In the genomic region with DNA sequence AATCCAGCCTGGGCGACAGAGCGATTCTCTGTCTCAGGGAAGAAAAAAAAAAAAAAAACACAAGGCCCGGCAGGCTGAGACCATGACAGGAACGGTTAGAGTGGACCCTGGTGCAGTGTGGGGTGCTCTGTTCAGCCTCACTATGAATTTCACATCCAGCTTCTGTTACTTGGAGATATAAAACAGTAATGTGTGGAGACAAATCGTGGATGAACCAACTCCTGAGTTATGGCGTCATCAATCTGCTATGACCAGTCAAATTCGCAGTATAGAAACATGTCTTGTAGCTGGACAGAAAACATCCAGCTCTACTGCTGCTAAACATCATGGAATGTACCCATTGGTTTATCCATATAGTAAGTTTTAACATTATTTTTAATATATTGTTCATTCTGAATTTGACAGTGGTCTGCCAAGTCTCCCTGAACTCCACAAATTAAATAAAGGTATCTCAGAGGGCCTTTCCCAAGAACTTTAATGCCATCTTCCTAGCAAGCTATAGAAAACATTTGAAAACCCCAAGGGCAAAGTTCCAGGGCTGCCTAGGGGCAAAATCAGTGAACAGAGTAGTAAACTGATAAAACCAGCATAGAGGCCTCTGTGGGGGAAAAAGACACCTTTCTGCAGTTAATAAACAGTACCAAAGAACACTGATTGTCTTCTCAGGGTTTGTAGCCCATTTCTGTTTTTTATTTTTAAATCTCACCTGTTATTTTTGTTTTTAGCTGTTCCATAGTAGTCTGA, we compare ENCODE assay signal across 1 cellular context.
TF ChIP-seq lines count a peak whose summit lies in the region.

No MANE protein-coding gene starts in this region.

TF ChIP-seq in GM23338, 12 proteins besides CTCF, POLR2A, EP300 and RAD21:
- TF ChIP-seq, protein P1, sequence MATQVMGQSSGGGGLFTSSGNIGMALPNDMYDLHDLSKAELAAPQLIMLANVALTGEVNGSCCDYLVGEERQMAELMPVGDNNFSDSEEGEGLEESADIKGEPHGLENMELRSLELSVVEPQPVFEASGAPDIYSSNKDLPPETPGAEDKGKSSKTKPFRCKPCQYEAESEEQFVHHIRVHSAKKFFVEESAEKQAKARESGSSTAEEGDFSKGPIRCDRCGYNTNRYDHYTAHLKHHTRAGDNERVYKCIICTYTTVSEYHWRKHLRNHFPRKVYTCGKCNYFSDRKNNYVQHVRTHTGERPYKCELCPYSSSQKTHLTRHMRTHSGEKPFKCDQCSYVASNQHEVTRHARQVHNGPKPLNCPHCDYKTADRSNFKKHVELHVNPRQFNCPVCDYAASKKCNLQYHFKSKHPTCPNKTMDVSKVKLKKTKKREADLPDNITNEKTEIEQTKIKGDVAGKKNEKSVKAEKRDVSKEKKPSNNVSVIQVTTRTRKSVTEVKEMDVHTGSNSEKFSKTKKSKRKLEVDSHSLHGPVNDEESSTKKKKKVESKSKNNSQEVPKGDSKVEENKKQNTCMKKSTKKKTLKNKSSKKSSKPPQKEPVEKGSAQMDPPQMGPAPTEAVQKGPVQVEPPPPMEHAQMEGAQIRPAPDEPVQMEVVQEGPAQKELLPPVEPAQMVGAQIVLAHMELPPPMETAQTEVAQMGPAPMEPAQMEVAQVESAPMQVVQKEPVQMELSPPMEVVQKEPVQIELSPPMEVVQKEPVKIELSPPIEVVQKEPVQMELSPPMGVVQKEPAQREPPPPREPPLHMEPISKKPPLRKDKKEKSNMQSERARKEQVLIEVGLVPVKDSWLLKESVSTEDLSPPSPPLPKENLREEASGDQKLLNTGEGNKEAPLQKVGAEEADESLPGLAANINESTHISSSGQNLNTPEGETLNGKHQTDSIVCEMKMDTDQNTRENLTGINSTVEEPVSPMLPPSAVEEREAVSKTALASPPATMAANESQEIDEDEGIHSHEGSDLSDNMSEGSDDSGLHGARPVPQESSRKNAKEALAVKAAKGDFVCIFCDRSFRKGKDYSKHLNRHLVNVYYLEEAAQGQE (IDR thresholded peaks at IDR 0.05; ENCODE audit: unreplicated experiment) = no peak
- TF ChIP-seq ZNF331 (CRISPR knock-in tag; IDR thresholded peaks at IDR 0.05; ENCODE audit: low read depth) = no peak
- no peak for TF ChIP-seq ZNF114 (CRISPR knock-in tag; IDR thresholded peaks at IDR 0.05)
- TF ChIP-seq POLR2AphosphoS5 (IDR thresholded peaks at IDR 0.05; ENCODE audit: low read depth) = no peak
- no peak for TF ChIP-seq STAT1 (IDR thresholded peaks at IDR 0.05; ENCODE audit: unreplicated experiment)
- TF ChIP-seq, protein P2, sequence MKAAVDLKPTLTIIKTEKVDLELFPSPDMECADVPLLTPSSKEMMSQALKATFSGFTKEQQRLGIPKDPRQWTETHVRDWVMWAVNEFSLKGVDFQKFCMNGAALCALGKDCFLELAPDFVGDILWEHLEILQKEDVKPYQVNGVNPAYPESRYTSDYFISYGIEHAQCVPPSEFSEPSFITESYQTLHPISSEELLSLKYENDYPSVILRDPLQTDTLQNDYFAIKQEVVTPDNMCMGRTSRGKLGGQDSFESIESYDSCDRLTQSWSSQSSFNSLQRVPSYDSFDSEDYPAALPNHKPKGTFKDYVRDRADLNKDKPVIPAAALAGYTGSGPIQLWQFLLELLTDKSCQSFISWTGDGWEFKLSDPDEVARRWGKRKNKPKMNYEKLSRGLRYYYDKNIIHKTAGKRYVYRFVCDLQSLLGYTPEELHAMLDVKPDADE (IDR thresholded peaks at IDR 0.05) = no peak
- TF ChIP-seq JUNB (IDR thresholded peaks at IDR 0.05; ENCODE audit: unreplicated experiment) = no peak
- no peak for TF ChIP-seq NANOG (IDR thresholded peaks at IDR 0.05; ENCODE audit: borderline replicate concordance)
- no peak for TF ChIP-seq EZH2 (IDR thresholded peaks at IDR 0.05; ENCODE audit: low read depth, unreplicated experiment)
- TF ChIP-seq CREB1 (CRISPR knock-in tag; IDR thresholded peaks at IDR 0.05; ENCODE audit: low read depth) = no peak
- TF ChIP-seq, protein P3, sequence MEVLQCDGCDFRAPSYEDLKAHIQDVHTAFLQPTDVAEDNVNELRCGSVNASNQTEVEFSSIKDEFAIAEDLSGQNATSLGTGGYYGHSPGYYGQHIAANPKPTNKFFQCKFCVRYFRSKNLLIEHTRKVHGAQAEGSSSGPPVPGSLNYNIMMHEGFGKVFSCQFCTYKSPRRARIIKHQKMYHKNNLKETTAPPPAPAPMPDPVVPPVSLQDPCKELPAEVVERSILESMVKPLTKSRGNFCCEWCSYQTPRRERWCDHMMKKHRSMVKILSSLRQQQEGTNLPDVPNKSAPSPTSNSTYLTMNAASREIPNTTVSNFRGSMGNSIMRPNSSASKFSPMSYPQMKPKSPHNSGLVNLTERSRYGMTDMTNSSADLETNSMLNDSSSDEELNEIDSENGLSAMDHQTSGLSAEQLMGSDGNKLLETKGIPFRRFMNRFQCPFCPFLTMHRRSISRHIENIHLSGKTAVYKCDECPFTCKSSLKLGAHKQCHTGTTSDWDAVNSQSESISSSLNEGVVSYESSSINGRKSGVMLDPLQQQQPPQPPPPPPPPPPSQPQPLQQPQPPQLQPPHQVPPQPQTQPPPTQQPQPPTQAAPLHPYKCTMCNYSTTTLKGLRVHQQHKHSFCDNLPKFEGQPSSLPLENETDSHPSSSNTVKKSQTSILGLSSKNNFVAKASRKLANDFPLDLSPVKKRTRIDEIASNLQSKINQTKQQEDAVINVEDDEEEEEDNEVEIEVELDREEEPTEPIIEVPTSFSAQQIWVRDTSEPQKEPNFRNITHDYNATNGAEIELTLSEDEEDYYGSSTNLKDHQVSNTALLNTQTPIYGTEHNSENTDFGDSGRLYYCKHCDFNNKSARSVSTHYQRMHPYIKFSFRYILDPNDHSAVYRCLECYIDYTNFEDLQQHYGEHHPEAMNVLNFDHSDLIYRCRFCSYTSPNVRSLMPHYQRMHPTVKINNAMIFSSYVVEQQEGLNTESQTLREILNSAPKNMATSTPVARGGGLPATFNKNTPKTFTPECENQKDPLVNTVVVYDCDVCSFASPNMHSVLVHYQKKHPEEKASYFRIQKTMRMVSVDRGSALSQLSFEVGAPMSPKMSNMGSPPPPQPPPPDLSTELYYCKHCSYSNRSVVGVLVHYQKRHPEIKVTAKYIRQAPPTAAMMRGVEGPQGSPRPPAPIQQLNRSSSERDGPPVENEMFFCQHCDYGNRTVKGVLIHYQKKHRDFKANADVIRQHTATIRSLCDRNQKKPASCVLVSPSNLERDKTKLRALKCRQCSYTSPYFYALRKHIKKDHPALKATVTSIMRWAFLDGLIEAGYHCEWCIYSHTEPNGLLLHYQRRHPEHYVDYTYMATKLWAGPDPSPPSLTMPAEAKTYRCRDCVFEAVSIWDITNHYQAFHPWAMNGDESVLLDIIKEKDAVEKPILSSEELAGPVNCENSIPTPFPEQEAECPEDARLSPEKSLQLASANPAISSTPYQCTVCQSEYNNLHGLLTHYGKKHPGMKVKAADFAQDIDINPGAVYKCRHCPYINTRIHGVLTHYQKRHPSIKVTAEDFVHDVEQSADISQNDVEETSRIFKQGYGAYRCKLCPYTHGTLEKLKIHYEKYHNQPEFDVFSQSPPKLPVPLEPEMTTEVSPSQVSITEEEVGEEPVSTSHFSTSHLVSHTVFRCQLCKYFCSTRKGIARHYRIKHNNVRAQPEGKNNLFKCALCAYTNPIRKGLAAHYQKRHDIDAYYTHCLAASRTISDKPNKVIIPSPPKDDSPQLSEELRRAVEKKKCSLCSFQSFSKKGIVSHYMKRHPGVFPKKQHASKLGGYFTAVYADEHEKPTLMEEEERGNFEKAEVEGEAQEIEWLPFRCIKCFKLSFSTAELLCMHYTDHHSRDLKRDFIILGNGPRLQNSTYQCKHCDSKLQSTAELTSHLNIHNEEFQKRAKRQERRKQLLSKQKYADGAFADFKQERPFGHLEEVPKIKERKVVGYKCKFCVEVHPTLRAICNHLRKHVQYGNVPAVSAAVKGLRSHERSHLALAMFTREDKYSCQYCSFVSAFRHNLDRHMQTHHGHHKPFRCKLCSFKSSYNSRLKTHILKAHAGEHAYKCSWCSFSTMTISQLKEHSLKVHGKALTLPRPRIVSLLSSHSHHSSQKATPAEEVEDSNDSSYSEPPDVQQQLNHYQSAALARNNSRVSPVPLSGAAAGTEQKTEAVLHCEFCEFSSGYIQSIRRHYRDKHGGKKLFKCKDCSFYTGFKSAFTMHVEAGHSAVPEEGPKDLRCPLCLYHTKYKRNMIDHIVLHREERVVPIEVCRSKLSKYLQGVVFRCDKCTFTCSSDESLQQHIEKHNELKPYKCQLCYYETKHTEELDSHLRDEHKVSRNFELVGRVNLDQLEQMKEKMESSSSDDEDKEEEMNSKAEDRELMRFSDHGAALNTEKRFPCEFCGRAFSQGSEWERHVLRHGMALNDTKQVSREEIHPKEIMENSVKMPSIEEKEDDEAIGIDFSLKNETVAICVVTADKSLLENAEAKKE (CRISPR knock-in tag; IDR thresholded peaks at IDR 0.05) = no peak
